In genomic region chr17:7512105-7512504, GRCh38 we compare ENCODE assay signal across 40 cellular contexts. TPM values are rescaled to one million over a fixed set of nuclear protein-coding genes. Genes with fewer than 3 reads are reported as not detected.
"Had no signal": no experiment of that assay in that cellular context is flagged by ENCODE, and none has a peak within 500 bp of the region (broad histone marks: within the 10 kb centered on the region; RNA-seq: fewer than 3 reads in every experiment).

No MANE protein-coding gene starts in this region.

- H3K27me3 Mint-ChIP-seq: activated B cell treated with CpG ODN at 0.5 μM for 24 hours; activated CD4-positive, alpha-beta memory T cell treated with anti-CD3 and anti-CD28 coated beads for 36 hours; activated T-helper 17 cell treated with anti-CD3 and anti-CD28 coated beads, Interleukin-2, amount 50 U/mL, for 72 hours; brain; T-cell had no signal

- H3K27ac Mint-ChIP-seq: activated B cell treated with CpG ODN at 0.5 μM for 24 hours; activated CD4-positive, alpha-beta memory T cell treated with anti-CD3 and anti-CD28 coated beads for 36 hours; activated T-cell treated with anti-CD3 and anti-CD28 coated beads, Interleukin-2, amount 50 U/mL, for 72 hours; brain had no signal

- H3K27me3 ChIP-seq: adrenal gland, MG63, Peyer's patch had no signal

- H3K9me3 Mint-ChIP-seq: activated B cell treated with CpG ODN at 0.5 μM for 24 hours; activated CD4-positive, alpha-beta memory T cell treated with anti-CD3 and anti-CD28 coated beads for 36 hours; activated naive CD4-positive, alpha-beta T cell treated with anti-CD3 and anti-CD28 coated beads, Interleukin-2, amount 50 U/mL, for 72 hours; activated T-cell treated with anti-CD3 and anti-CD28 coated beads, Interleukin-2, amount 50 U/mL, for 72 hours; activated T-helper 17 cell treated with anti-CD3 and anti-CD28 coated beads, Interleukin-2, amount 50 U/mL, for 72 hours; brain; T-cell had no signal

- H3K4me3 Mint-ChIP-seq: activated B cell treated with CpG ODN at 0.5 μM for 24 hours; activated CD4-positive, alpha-beta memory T cell treated with anti-CD3 and anti-CD28 coated beads for 36 hours; activated T-cell treated with anti-CD3 and anti-CD28 coated beads, Interleukin-2, amount 50 U/mL, for 72 hours; activated T-helper 17 cell treated with anti-CD3 and anti-CD28 coated beads, Interleukin-2, amount 50 U/mL, for 72 hours; brain; T-cell had no signal

- FAIRE-seq: bronchial epithelial cell had no signal

- ATAC-seq: activated T-cell treated with anti-CD3 and anti-CD28 coated beads, Interleukin-2, amount 50 U/mL, for 72 hours; activated T-helper 17 cell treated with anti-CD3 and anti-CD28 coated beads, Interleukin-2, amount 50 U/mL, for 72 hours; PC-3; Right ventricle myocardium inferior; SK-N-SH treated with all-trans-retinoic acid at 6 μM for 48 hours had no signal

- H3K27ac ChIP-seq: adrenal gland, Peyer's patch, VCaP had no signal

- H3K4me1 ChIP-seq: adrenal gland had no signal

- H3K9me3 ChIP-seq: adrenal gland, MG63, Peyer's patch had no signal

- H3K4me1 Mint-ChIP-seq: activated B cell treated with CpG ODN at 0.5 μM for 24 hours; activated T-helper 17 cell treated with anti-CD3 and anti-CD28 coated beads, Interleukin-2, amount 50 U/mL, for 72 hours; brain had no signal

- H3K4me3 ChIP-seq: adrenal gland, MG63, Peyer's patch had no signal

- DNase-seq: activated B cell treated with CpG ODN at 0.5 μM for 24 hours; activated CD4-positive, alpha-beta memory T cell treated with anti-CD3 and anti-CD28 coated beads for 36 hours; activated CD4-positive, alpha-beta T cell treated with anti-CD3 and anti-CD28 coated beads for 4 hours; activated CD4-positive, alpha-beta T cell treated with anti-CD3 and anti-CD28 coated beads, Interleukin-2, amount 50 U/mL, for 1 hour; activated CD4-positive, CD25-positive, alpha-beta regulatory T cell treated with anti-CD3 and anti-CD28 coated beads, Interleukin-2, amount 50 U/mL, for 72 hours; activated CD8-positive, alpha-beta memory T cell treated with anti-CD3 and anti-CD28 coated beads, Interleukin-2, amount 50 U/mL, for 4 hours; activated naive CD4-positive, alpha-beta T cell; activated T-cell treated with anti-CD3 and anti-CD28 coated beads for 4 hours; activated T-cell treated with anti-CD3 and anti-CD28 coated beads, Interleukin-2, amount 50 U/mL, for 72 hours; adrenal gland; caudate nucleus; Kasumi-1; KG1; MG63; NCI-H1048; NCI-H1105 treated with DMSO at 0.1 percent for 48 hours; NCI-H1436; NCI-H1694; NCI-H1930; NCI-H2081 treated with DMSO at 0.1 percent for 48 hours; NCI-H345; NCI-H510A; NCI-H526; NCI-H748 treated with DMSO at 0.1 percent for 48 hours; NK-92 treated with Interleukin-12 subunit alpha and Interleukin-12 subunit beta, amount 100 ng/mL, for 24 hours; PC-3; RPMI8226; SIG-M5; T-cell; T-helper 2 cell; T-helper 9 cell had no signal

RNA-seq across cellular contexts. Expression of gene SLC35G6, which starts 30.9 kb away (rescaled TPM):
- total RNA-seq: activated B cell treated with CpG ODN at 0.5 μM for 24 hours; activated CD4-positive, alpha-beta memory T cell treated with anti-CD3 and anti-CD28 coated beads for 36 hours; activated naive CD4-positive, alpha-beta T cell treated with anti-CD3 and anti-CD28 coated beads, Interleukin-2, amount 50 U/mL, for 72 hours; activated T-helper 17 cell treated with anti-CD3 and anti-CD28 coated beads, Interleukin-2, amount 50 U/mL, for 72 hours; adrenal gland; bronchial epithelial cell; PC-3; Peyer's patch; Right ventricle myocardium inferior; SK-MEL-5; T-cell had no signal
